ENCODE assay signal across 13 cellular contexts in the genomic region with DNA sequence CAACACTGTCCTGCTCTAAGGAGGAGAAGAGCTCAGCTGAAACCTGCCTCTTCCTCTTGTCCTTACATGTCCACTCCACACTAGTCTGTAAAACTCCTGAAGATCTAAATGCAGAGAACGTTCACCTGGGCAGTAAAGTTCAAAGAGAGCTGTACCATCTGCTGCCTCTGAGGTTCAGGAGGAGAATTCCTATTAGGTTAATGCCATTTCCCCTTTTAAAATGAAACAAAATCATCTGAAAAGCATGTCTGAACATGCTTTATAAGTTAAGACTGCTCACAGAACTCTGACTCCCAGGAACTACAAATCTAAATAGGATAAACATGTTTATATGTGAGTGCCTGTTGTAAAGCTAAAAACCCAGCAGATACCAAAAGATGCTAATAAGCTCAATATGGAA.
"Had no signal": no experiment of that assay in that cellular context is flagged by ENCODE, and none has a peak within 500 bp of the region (broad histone marks: within the 10 kb centered on the region; RNA-seq: fewer than 3 reads in every experiment).

No MANE protein-coding gene starts in this region.

- H3K4me3 Mint-ChIP-seq: activated naive CD4-positive, alpha-beta T cell treated with anti-CD3 and anti-CD28 coated beads, Interleukin-2, amount 10 ng/mL, durations not matched to agents 7 days and 5 days had no signal

- FAIRE-seq: colon, endometrium, TTC549 had no signal

- H3K27me3 Mint-ChIP-seq: activated naive CD4-positive, alpha-beta T cell treated with anti-CD3 and anti-CD28 coated beads, Interleukin-2, amount 10 ng/mL, durations not matched to agents 7 days and 5 days had no signal

- H3K36me3 ChIP-seq: ascending aorta, esophagus squamous epithelium, right lobe of liver, thoracic aorta had no signal

- H3K4me3 ChIP-seq: ascending aorta, esophagus squamous epithelium, right lobe of liver, stomach, thoracic aorta had no signal

- H3K36me3 Mint-ChIP-seq: activated naive CD4-positive, alpha-beta T cell treated with anti-CD3 and anti-CD28 coated beads, Interleukin-2, amount 10 ng/mL, durations not matched to agents 7 days and 5 days had no signal

- H3K27me3 ChIP-seq: ascending aorta, esophagus squamous epithelium, right lobe of liver, stomach had no signal

- H3K27ac ChIP-seq: ascending aorta, esophagus squamous epithelium, right lobe of liver, stomach, thoracic aorta had no signal

- DNase-seq: activated CD4-positive, CD25-positive, alpha-beta regulatory T cell; activated naive CD4-positive, alpha-beta T cell treated with anti-CD3 and anti-CD28 coated beads, Interleukin-2, amount 10 ng/mL, durations not matched to agents 7 days and 5 days; esophagus squamous epithelium; foreskin fibroblast; kidney glomerular epithelial cell; right lobe of liver; stomach; SW 1271 had no signal

- H3K9me3 Mint-ChIP-seq: activated naive CD4-positive, alpha-beta T cell treated with anti-CD3 and anti-CD28 coated beads, Interleukin-2, amount 10 ng/mL, durations not matched to agents 7 days and 5 days had no signal

- ATAC-seq: right lobe of liver had no signal

- H3K9me3 ChIP-seq: ascending aorta, esophagus squamous epithelium, right lobe of liver, stomach, thoracic aorta had no signal

- H3K4me1 ChIP-seq: ascending aorta, esophagus squamous epithelium, right lobe of liver had no signal

- H3K27ac Mint-ChIP-seq: activated naive CD4-positive, alpha-beta T cell treated with anti-CD3 and anti-CD28 coated beads, Interleukin-2, amount 10 ng/mL, durations not matched to agents 7 days and 5 days had no signal

- H3K4me1 Mint-ChIP-seq: activated naive CD4-positive, alpha-beta T cell treated with anti-CD3 and anti-CD28 coated beads, Interleukin-2, amount 10 ng/mL, durations not matched to agents 7 days and 5 days had no signal
